ENCODE assay signal across 17 cellular contexts in genomic region chr15:58286541-58286940, GRCh38.
A peak's percentile ranks its signal among the peaks of the same experiment; 100 is the strongest.
DNase-seq lines count a peak whose midpoint lies in the region; ATAC-seq and TF ChIP-seq lines count a peak whose summit lies in the region.
"Had no signal": no experiment of that assay in that cellular context is flagged by ENCODE, and none has a peak within 500 bp of the region (broad histone marks: within the 10 kb centered on the region; RNA-seq: fewer than 3 reads in every experiment).

No MANE protein-coding gene starts in this region.

- TF ChIP-seq POLR2A in adrenal gland (IDR thresholded peaks at IDR 0.05): no peak

- H3K4me3 Mint-ChIP-seq in naive thymus-derived CD8-positive, alpha-beta T cell: peak overlapping the region in 4 of 10 donors; percentile 10 to 52 (median 16)
- H3K4me3 Mint-ChIP-seq: CD8-positive, alpha-beta T cell; HFFc6 had no signal

- intact Hi-C loops in adrenal gland (cut with DNase I): no loop called here

- H3K36me3 ChIP-seq in RWPE2 (ENCODE audit: low read depth) (no peaks in the 10 kb centered on the region), adrenal gland (replicated peaks in 1 of 2) (no peaks in the 10 kb centered on the region)
- H3K36me3 ChIP-seq: BE2C had no signal

- H3K27me3 Mint-ChIP-seq in naive thymus-derived CD8-positive, alpha-beta T cell: no peaks in the 10 kb centered on the region

- H3K36me3 Mint-ChIP-seq in naive thymus-derived CD8-positive, alpha-beta T cell: no peaks in the 10 kb centered on the region
- H3K36me3 Mint-ChIP-seq: CD8-positive, alpha-beta T cell had no signal

- H3K27ac Mint-ChIP-seq in naive thymus-derived CD8-positive, alpha-beta T cell: peak overlapping the region in 5 of 10 donors; percentile 2 to 89 (median 14)
- H3K27ac Mint-ChIP-seq: CD8-positive, alpha-beta T cell; HFFc6 had no signal

- TF ChIP-seq CTCF in RWPE2 (IDR thresholded peaks at IDR 0.05; ENCODE audit: poor library complexity, severe bottlenecking) (no peak), adrenal gland (IDR thresholded peaks at IDR 0.05) (no peak)

- no peak overlapping the region for H3K4me3 ChIP-seq in Jurkat, Clone E6-1 (ENCODE audit: low read length)
- H3K4me3 ChIP-seq in RWPE2 (ENCODE audit: severe bottlenecking): no peak overlapping the region
- no peak overlapping the region for H3K4me3 ChIP-seq in adrenal gland
- H3K4me3 ChIP-seq: A549 had no signal

- H3K9me3 ChIP-seq in RWPE2 (ENCODE audit: severe bottlenecking) (no peaks in the 10 kb centered on the region), adrenal gland (replicated peaks in 1 of 3) (no peaks in the 10 kb centered on the region)
- H3K9me3 ChIP-seq: A549, BE2C had no signal

- H3K27me3 ChIP-seq in RWPE2 (ENCODE audit: insufficient read depth, poor library complexity, severe bottlenecking) (no peaks in the 10 kb centered on the region), adrenal gland (no peaks in the 10 kb centered on the region)
- H3K27me3 ChIP-seq: BE2C had no signal

- DNase-seq in Jurkat, Clone E6-1 (ENCODE audit: low read depth, low spot score): peak; percentile 57
- DNase-seq in RWPE2 (ENCODE audit: low spot score) (no peak), adrenal gland (no peak)
- DNase-seq in naive thymus-derived CD8-positive, alpha-beta T cell: peak in 1 of 10 donors; percentile 10
- no peak for DNase-seq in stimulated activated CD4-positive, alpha-beta T cell treated with anti-CD3 and anti-CD28 coated beads, Interleukin-12 subunit alpha, Interleukin-12 subunit beta, amount 100 ng/mL, for 4 hours
- DNase-seq: BE2C; CD8-positive, alpha-beta T cell; COR-L47; DMS153; GF-D8; HCEC 1CT; HFFc6 had no signal

- no peaks in the 10 kb centered on the region for H3K9me3 Mint-ChIP-seq in naive thymus-derived CD8-positive, alpha-beta T cell
- H3K9me3 Mint-ChIP-seq: CD8-positive, alpha-beta T cell; HFFc6 had no signal

- peak; percentile 86 for ATAC-seq in RWPE2 (ENCODE audit: low read depth)
- peak; percentile 44 for ATAC-seq in esophagus mucosa
- peak; percentile 27 to 37 for ATAC-seq in naive thymus-derived CD8-positive, alpha-beta T cell
- no peak for ATAC-seq in GM18502 (IDR thresholded peaks at IDR 0.05; ENCODE audit: poor library complexity, unreplicated experiment)
- ATAC-seq: A549; CD8-positive, alpha-beta T cell had no signal

- H3K4me1 ChIP-seq in RWPE2 (ENCODE audit: insufficient read depth, poor library complexity, severe bottlenecking) (peaks cover 13% of the 10 kb centered on the region), adrenal gland (replicated peaks in 1 of 2) (no peaks in the 10 kb centered on the region)
- H3K4me1 ChIP-seq: BE2C had no signal

- 73 to 84% (median 79%) methylated on average over 4 of the region's 4 CpGs for WGBS in adrenal gland, 4 donors

- POLR2A ChIA-PET in naive thymus-derived CD8-positive, alpha-beta T cell (lab: Charles Lee): interaction anchor here (1.0 to 1.3 kb wide), 2 partner anchors 9 to 11 kb away, joined by 3 to 5 read pairs; no protein-coding TSS in a partner anchor

- peaks cover 18 to 22% (median 19%) of the 10 kb centered on the region in 4 donors for H3K4me1 Mint-ChIP-seq in naive thymus-derived CD8-positive, alpha-beta T cell

- H3K27ac ChIP-seq in RWPE2 (ENCODE audit: poor library complexity, severe bottlenecking): peak overlapping the region; percentile 44
- no peak overlapping the region for H3K27ac ChIP-seq in adrenal gland
- H3K27ac ChIP-seq: A549, C4-2B, HL-60 had no signal
